ENCODE assay signal across 9 cellular contexts in genomic region chr19:41714598-41714997, GRCh38. TPM values are rescaled to one million over a fixed set of nuclear protein-coding genes. Genes with fewer than 3 reads are reported as not detected.
"Had no signal": no experiment of that assay in that cellular context is flagged by ENCODE, and none has a peak within 500 bp of the region (broad histone marks: within the 10 kb centered on the region; RNA-seq: fewer than 3 reads in every experiment).

No MANE protein-coding gene starts in this region.

- H3K36me3 ChIP-seq: HAP-1 had no signal

- DNase-seq: GM23248, GOT3, H7, HFFc6, IMR-90 had no signal

- H3K27ac ChIP-seq: GM23248 had no signal

- H3K27ac Mint-ChIP-seq: HFFc6 had no signal

- H3K4me3 ChIP-seq: GM23248, HAP-1 had no signal

- H3K9me3 Mint-ChIP-seq: HFFc6 had no signal

- FAIRE-seq: HTR-8/SVneo had no signal

- H3K9me3 ChIP-seq: HAP-1 had no signal

- H3K4me1 ChIP-seq: HAP-1 had no signal

- H3K9ac ChIP-seq: GM23248 had no signal

- ATAC-seq: HCT116 had no signal

- H2AFZ ChIP-seq: GM23248 had no signal

- H3K4me3 Mint-ChIP-seq: HFFc6 had no signal

RNA-seq across cellular contexts. Expression of gene CEACAM5, which starts 6.2 kb away (rescaled TPM):
- total RNA-seq: GM23248, H4, H7, IMR-90 had no signal
- polyA plus RNA-seq: GM23248, IMR-90 had no signal

RNA-seq across cellular contexts. Expression of gene CEACAM7, which starts 26.5 kb away (rescaled TPM):
- total RNA-seq: GM23248, H4, H7, HFFc6, IMR-90 had no signal
- polyA plus RNA-seq: GM23248, IMR-90 had no signal

RNA-seq across cellular contexts. Expression of gene CEACAM6, which starts 40.7 kb away (rescaled TPM):
- total RNA-seq: GM23248, H4, H7, HFFc6, IMR-90 had no signal
- polyA plus RNA-seq: GM23248, IMR-90 had no signal
